Comparison of ENCODE assay signal across 15 cellular contexts in the genomic region with DNA sequence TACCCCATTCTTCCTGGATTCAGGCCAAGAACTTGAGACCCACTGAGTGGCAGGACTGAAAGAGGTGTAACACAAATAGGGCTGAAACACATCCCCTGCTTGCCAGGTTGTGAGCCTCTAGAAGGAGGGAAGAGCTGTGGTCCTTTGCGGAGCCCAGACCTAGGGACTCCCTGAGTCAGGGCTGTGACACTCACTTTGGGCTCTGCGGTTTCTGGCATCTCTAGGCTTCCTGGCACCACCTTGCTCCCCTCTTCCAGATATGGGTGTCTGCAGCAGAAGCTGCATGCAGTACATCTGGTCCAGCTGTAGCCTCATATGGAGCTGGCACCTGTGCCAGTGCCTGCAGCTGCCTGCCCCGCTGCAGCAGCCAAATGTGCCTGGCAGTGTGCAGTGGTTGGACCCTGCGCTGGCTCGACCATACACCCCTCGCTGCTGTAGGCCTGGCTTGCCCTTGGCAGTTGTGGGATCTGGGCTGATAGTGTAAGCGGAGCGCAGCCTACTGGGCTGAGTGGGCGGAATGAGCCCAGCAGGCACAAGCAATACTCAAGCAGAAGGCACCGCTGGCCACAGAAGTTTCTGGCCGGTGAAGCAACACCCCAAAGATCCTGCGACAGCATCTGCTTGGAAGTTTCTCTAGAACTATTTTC.
DNase-seq lines count a peak whose midpoint lies in the region; ATAC-seq, FAIRE-seq and TF ChIP-seq lines count a peak whose summit lies in the region.
"Had no signal": no experiment of that assay in that cellular context is flagged by ENCODE, and none has a peak within 500 bp of the region (broad histone marks: within the 10 kb centered on the region; RNA-seq: fewer than 3 reads in every experiment).

No MANE protein-coding gene starts in this region.

- H3K36me3 Mint-ChIP-seq in astrocyte (ENCODE audit: low read depth, unreplicated experiment) = no peaks in the 10 kb centered on the region

- intact Hi-C loops in Right ventricle myocardium superior (cut with DNase I) = no loop called here
- intact Hi-C loops in Right ventricle myocardium inferior (cut with DNase I) = no loop called here

- ATAC-seq in Right ventricle myocardium superior (ENCODE audit: poor library complexity) (no peak), Right ventricle myocardium inferior (no peak), HG03439 (IDR thresholded peaks at IDR 0.05; ENCODE audit: unreplicated experiment) (no peak), GM18505 (IDR thresholded peaks at IDR 0.05; ENCODE audit: unreplicated experiment) (no peak)

- H3K4me1 Mint-ChIP-seq in astrocyte (ENCODE audit: low read depth, unreplicated experiment) = peaks cover 4% of the 10 kb centered on the region

- H3K9ac ChIP-seq in astrocyte (ENCODE audit: low read length) = no peak overlapping the region
- no peak overlapping the region for H3K9ac ChIP-seq in MM.1S (ENCODE audit: low read length)
- H3K9ac ChIP-seq: parathyroid adenoma had no signal

- H3K9me2 ChIP-seq in MM.1S (replicated peaks; ENCODE audit: insufficient read depth, low read length) = no peaks in the 10 kb centered on the region

- H3K4me1 ChIP-seq in astrocyte (ENCODE audit: insufficient read depth, low read length) (peaks cover 9% of the 10 kb centered on the region), MM.1S (ENCODE audit: low read length) (no peaks in the 10 kb centered on the region)
- H3K4me1 ChIP-seq: parathyroid adenoma had no signal

- H4K20me1 ChIP-seq in astrocyte (ENCODE audit: insufficient read depth, low read length) = no peaks in the 10 kb centered on the region
- H4K20me1 ChIP-seq in MM.1S (ENCODE audit: insufficient read depth, low read length) = no peaks in the 10 kb centered on the region

- H3K4me3 ChIP-seq in astrocyte (ENCODE audit: insufficient read depth, low read depth, low read length) (no peak overlapping the region), MM.1S (ENCODE audit: low read length) (no peak overlapping the region)
- H3K4me3 ChIP-seq: ascending aorta had no signal

- FAIRE-seq in astrocyte (lab: Jason Lieb, UNC) = no peak

- no peak overlapping the region for H3K27ac ChIP-seq in astrocyte (ENCODE audit: low read depth, low read length)
- H3K27ac ChIP-seq in MM.1S (ENCODE audit: low read length) = no peak overlapping the region
- H3K27ac ChIP-seq: ascending aorta, parathyroid adenoma had no signal

- DNase-seq in Right ventricle myocardium superior (peak; percentile 41), Right ventricle myocardium inferior (ENCODE audit: missing footprints) (no peak), astrocyte (ENCODE audit: low read depth) (peak; percentile 29), islet precursor cell (peak; percentile 61), ureter (ENCODE audit: low spot score) (peak; percentile 60), MM.1S (no peak)
- DNase-seq: effector CD8-positive, alpha-beta T cell; hippocampal formation; midbrain; NCI-H1694; NK-92 treated with Interleukin-12 subunit alpha and Interleukin-12 subunit beta, amount 100 ng/mL, for 24 hours had no signal

- H3K27me3 Mint-ChIP-seq in astrocyte (ENCODE audit: low read depth, unreplicated experiment) = no peaks in the 10 kb centered on the region

- no peak overlapping the region for H3K4me3 Mint-ChIP-seq in astrocyte (ENCODE audit: unreplicated experiment)

- H2AFZ ChIP-seq in astrocyte (ENCODE audit: low read depth, low read length) (no peak overlapping the region), MM.1S (ENCODE audit: low read length) (no peak overlapping the region)
- H2AFZ ChIP-seq: parathyroid adenoma had no signal

- H3K27ac Mint-ChIP-seq in astrocyte (ENCODE audit: unreplicated experiment) = no peak overlapping the region

- H3K79me2 ChIP-seq in astrocyte (ENCODE audit: insufficient read depth, low read length) (no peaks in the 10 kb centered on the region), MM.1S (ENCODE audit: low read length) (no peaks in the 10 kb centered on the region)
- H3K79me2 ChIP-seq: parathyroid adenoma had no signal

- H3K36me3 ChIP-seq in astrocyte (ENCODE audit: insufficient read depth, low read length) (no peaks in the 10 kb centered on the region), MM.1S (replicated peaks; ENCODE audit: insufficient read depth, low read length) (no peaks in the 10 kb centered on the region)
- H3K36me3 ChIP-seq: ascending aorta had no signal

- TF ChIP-seq CTCF in astrocyte (IDR thresholded peaks at IDR 0.05; ENCODE audit: insufficient read depth, low read depth, low read length) (no peak), MM.1S (IDR thresholded peaks at IDR 0.05; ENCODE audit: low read length) (no peak)

- no peak for TF ChIP-seq POLR2A in GM18505 (IDR thresholded peaks at IDR 0.05; ENCODE audit: borderline replicate concordance, extremely low read depth, insufficient read depth, insufficient read length)

- no peaks in the 10 kb centered on the region for H3F3A ChIP-seq in MM.1S (ENCODE audit: insufficient read depth, low read length)

- no peaks in the 10 kb centered on the region for H3K9me3 ChIP-seq in astrocyte (ENCODE audit: insufficient read depth, low read depth, low read length)
- H3K9me3 ChIP-seq in MM.1S (replicated peaks; ENCODE audit: insufficient read depth, low read length) = no peaks in the 10 kb centered on the region
- H3K9me3 ChIP-seq: ascending aorta had no signal

- H3K27me3 ChIP-seq in astrocyte (ENCODE audit: insufficient read depth, low read length) (no peaks in the 10 kb centered on the region), MM.1S (replicated peaks; ENCODE audit: insufficient read depth, low read length) (no peaks in the 10 kb centered on the region)
- H3K27me3 ChIP-seq: ascending aorta had no signal

- H3K4me2 ChIP-seq in astrocyte (ENCODE audit: low read length) (no peak overlapping the region), MM.1S (ENCODE audit: low read depth, low read length) (no peak overlapping the region)

- no peaks in the 10 kb centered on the region for H3K9me3 Mint-ChIP-seq in astrocyte (ENCODE audit: unreplicated experiment)

Comparison
In these comparisons a context has a peak if more than half of its experiments do, and no peak if none do; other contexts are left out.
1. DNase-seq: peak in Right ventricle myocardium superior (single experiment), astrocyte (single experiment), islet precursor cell (single experiment) and ureter (single experiment); none in Right ventricle myocardium inferior (single experiment) and MM.1S (single experiment).